ENCODE assay signal across 15 cellular contexts in the genomic region with DNA sequence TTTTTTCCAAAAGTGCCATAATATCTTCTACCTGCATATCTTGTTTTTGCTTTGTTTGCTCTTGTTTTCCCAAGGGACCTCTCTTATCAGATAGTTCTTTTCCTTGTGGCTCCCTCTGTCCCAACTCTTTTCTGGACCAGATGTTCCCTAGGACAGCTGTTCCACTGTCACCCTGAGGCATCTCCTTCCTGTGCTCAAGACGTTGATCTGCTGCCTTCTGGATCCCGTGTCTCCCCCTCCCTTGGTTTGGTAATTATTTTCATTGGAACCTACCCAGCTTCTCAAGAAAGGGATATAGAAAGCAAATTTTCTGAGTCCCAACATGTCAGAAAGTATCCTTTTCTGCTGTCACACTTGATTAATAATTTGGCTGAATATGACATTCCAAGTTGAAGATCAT.
DNase-seq lines count a peak whose midpoint lies in the region; ATAC-seq, FAIRE-seq and TF ChIP-seq lines count a peak whose summit lies in the region.
"Had no signal": no experiment of that assay in that cellular context is flagged by ENCODE, and none has a peak within 500 bp of the region (broad histone marks: within the 10 kb centered on the region; RNA-seq: fewer than 3 reads in every experiment).

No MANE protein-coding gene starts in this region.

- no peak overlapping the region for H3K4me3 ChIP-seq in A549
- H3K4me3 ChIP-seq in fibroblast of lung (replicated peaks in 1 of 4; ENCODE audit: control extremely low read depth in 1 of 4, insufficient read depth in 1 of 4, low read depth in 3 of 4, low read length in 4 of 4) = no peak overlapping the region
- H3K4me3 ChIP-seq in tibial artery = no peak overlapping the region
- H3K4me3 ChIP-seq: SJSA1 had no signal

- no peak for TF ChIP-seq RAD21 in A549 (conservative IDR thresholded peaks at IDR 0.05 in 1 of 2, IDR thresholded peaks at IDR 0.05 in 1 of 2)

- 3% methylated on average over 2 of the region's 2 CpGs for WGBS in A549 (ENCODE audit: missing lambda C conversion rate)

- no peak overlapping the region for H3K9ac ChIP-seq in fibroblast of lung (ENCODE audit: insufficient read depth, low read length)

- H3K9me3 ChIP-seq in A549 (no peaks in the 10 kb centered on the region), fibroblast of lung (ENCODE audit: control insufficient read depth, insufficient read depth, low read depth, low read length) (no peaks in the 10 kb centered on the region), tibial artery (no peaks in the 10 kb centered on the region)
- H3K9me3 ChIP-seq: SJSA1 had no signal

- FAIRE-seq in A549 (lab: Jason Lieb, UNC) = no peak

- DNase-seq in A549 (ENCODE audit: low read depth in 1 of 2, low spot score in 1 of 2) (peak in 1 of 2 experiments; percentile 18), fibroblast of lung (ENCODE audit: low read depth in 2 of 2) (peak; percentile 8 to 55), myocyte (ENCODE audit: low read depth) (peak; percentile 67), AG20443 (ENCODE audit: low spot score) (no peak), tibial artery (no peak), SKM-1 treated with dmso at 0.1 percent for 144 hours (lab: John Stamatoyannopoulos, UW; ENCODE audit: unreplicated experiment) (no peak)
- DNase-seq: ACHN; activated T-cell treated with anti-CD3 and anti-CD28 coated beads, Interleukin-2, amount 50 U/mL, for 72 hours; COR-L47; GF-D8; islet precursor cell; stimulated activated naive CD4-positive, alpha-beta T cell treated with Interleukin-2 at 50 U/mL for 16 hours had no signal

- peaks cover 27% of the 10 kb centered on the region for H3K4me1 ChIP-seq in A549
- peaks cover 10% of the 10 kb centered on the region for H3K4me1 ChIP-seq in fibroblast of lung (ENCODE audit: control insufficient read depth, extremely low read depth, insufficient read depth, low read length)
- H3K4me1 ChIP-seq in tibial artery = peaks cover 0 to 15% (median 0%) of the 10 kb centered on the region in 4 donors

- TF ChIP-seq POLR2A in A549 (IDR thresholded peaks at IDR 0.05; ENCODE audit: low read length) = no peak

- TF ChIP-seq EP300 in A549 (IDR thresholded peaks at IDR 0.05) = no peak

- POLR2A ChIA-PET in A549 (lab: Yijun Ruan, JAX) = no interaction called here

- H3K79me2 ChIP-seq in fibroblast of lung (ENCODE audit: control insufficient read depth, insufficient read depth, low read length) = no peaks in the 10 kb centered on the region

- peak overlapping the region; percentile 25 for H2AFZ ChIP-seq in fibroblast of lung (ENCODE audit: low read length)

- H3K27ac ChIP-seq in A549 = peak overlapping the region; percentile 20 to 41; a peak in 3 of 6 replicates
- H3K27ac ChIP-seq in VCaP = peak overlapping the region; percentile 25; the same call in 1 of the 2 replicates
- H3K27ac ChIP-seq in fibroblast of lung (ENCODE audit: insufficient read depth, low read length) = peak overlapping the region; percentile 48
- H3K27ac ChIP-seq in tibial artery = peak overlapping the region in 1 of 2 donors; percentile 6
- H3K27ac ChIP-seq: SJSA1 had no signal

- no peaks in the 10 kb centered on the region for H3K36me3 ChIP-seq in fibroblast of lung (ENCODE audit: control insufficient read depth, insufficient read depth, low read length)
- H3K36me3 ChIP-seq in tibial artery = no peaks in the 10 kb centered on the region
- H3K36me3 ChIP-seq: SJSA1 had no signal

- CTCF ChIA-PET in A549 (lab: Yijun Ruan, JAX) = interaction anchor here (0.7 to 1.7 kb wide), 4 partner anchors 11 to 34 kb away, joined by 3 to 4 read pairs (median 4); no protein-coding TSS in a partner anchor

- TF ChIP-seq CTCF in A549 (IDR thresholded peaks at IDR 0.05) = no peak
- no peak for TF ChIP-seq CTCF in VCaP (conservative IDR thresholded peaks at IDR 0.05)
- TF ChIP-seq CTCF in fibroblast of lung (conservative IDR thresholded peaks at IDR 0.05 in 1 of 2, IDR thresholded peaks at IDR 0.05 in 1 of 2; ENCODE audit: low read depth in 1 of 2, low read length in 2 of 2) = no peak
- TF ChIP-seq CTCF in tibial artery (IDR thresholded peaks at IDR 0.05) = no peak

- 0 out of 6 replicates have a peak, but pooled peaks of 1 of the 2 experiments have one; percentile 36 for ATAC-seq in A549
- no peak for ATAC-seq in HG03378 (IDR thresholded peaks at IDR 0.05; ENCODE audit: unreplicated experiment)
- ATAC-seq: activated T-cell treated with anti-CD3 and anti-CD28 coated beads, Interleukin-2, amount 50 U/mL, for 72 hours had no signal

- H3K27me3 ChIP-seq in fibroblast of lung (ENCODE audit: control insufficient read depth, insufficient read depth, low read length) (no peaks in the 10 kb centered on the region), tibial artery (no peaks in the 10 kb centered on the region)
- H3K27me3 ChIP-seq: SJSA1 had no signal

- intact Hi-C loops in tibial artery (cut with DNase I; ENCODE audit: low total_unique reads) = no loop called here

- H4K20me1 ChIP-seq in fibroblast of lung (ENCODE audit: control insufficient read depth, extremely low read depth, insufficient read depth, low read length) = no peaks in the 10 kb centered on the region

- H3K4me2 ChIP-seq in A549 (peak overlapping the region; percentile 22), fibroblast of lung (ENCODE audit: extremely low read depth, insufficient read depth, low read length) (peak overlapping the region; percentile 36)

TF ChIP-seq in A549, 52 proteins besides CTCF, POLR2A, EP300 and RAD21:
- no peak for TF ChIP-seq HOXB13 (CRISPR knock-in tag; IDR thresholded peaks at IDR 0.05; ENCODE audit: low read depth)
- TF ChIP-seq MAZ (IDR thresholded peaks at IDR 0.05; ENCODE audit: borderline replicate concordance, low read depth, low read length) = no peak
- no peak for TF ChIP-seq EHF (CRISPR knock-in tag; IDR thresholded peaks at IDR 0.05)
- no peak for TF ChIP-seq JUNB (IDR thresholded peaks at IDR 0.05)

Comparison
In these comparisons a context has a peak if more than half of its experiments do, and no peak if none do; other contexts are left out.
1. DNase-seq: peak in fibroblast of lung (2 of 2) and myocyte (single experiment); none in AG20443 (single experiment), tibial artery (0 of 2) and SKM-1 treated with dmso at 0.1 percent for 144 hours (single experiment).